1 cellular context compared by ENCODE assay signal in genomic region chr4:56884511-56884910, GRCh38.
TF ChIP-seq lines count a peak whose summit lies in the region.

No MANE protein-coding gene starts in this region.

TF ChIP-seq in HepG2, 621 proteins besides CTCF, POLR2A, EP300 and RAD21:
- TF ChIP-seq ZNF281 (CRISPR knock-in tag; IDR thresholded peaks at IDR 0.05; ENCODE audit: borderline replicate concordance) (peak; percentile 80; the same call in 1 of the 2 replicates), YY1 (IDR thresholded peaks at IDR 0.05; ENCODE audit: insufficient read depth, insufficient replicate concordance, low read depth, low read length) (peak; percentile 48)
TF ChIP-seq in HepG2: peak in this region for 2; not testable (repeated sequence) for 619.
